8 cellular contexts compared by ENCODE assay signal in the genomic region with DNA sequence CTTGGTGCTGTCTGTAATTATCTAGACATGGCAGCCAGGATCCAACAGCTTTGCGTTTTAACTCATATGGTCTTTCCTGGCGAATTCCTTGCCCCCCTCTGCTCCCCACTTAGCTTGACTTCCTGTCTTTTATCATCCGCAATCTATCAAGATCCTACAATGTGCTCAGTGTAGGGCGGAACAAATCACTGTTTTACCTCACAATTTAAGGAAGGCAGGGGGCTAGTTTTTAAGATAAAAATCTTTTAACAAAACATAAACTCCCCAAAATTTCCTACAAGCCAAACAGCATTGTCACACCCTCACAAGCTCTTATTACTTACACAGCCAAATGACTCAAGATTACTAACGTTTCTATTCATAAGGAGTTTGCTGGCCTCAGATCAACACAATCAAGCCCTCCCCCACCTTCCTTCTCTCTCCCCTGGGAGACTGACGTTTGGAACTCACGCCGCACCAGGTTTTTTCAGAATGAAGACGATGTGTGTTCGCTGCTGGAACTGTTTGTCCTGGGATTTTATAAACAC. TPM values are rescaled to one million over a fixed set of nuclear protein-coding genes. Genes with fewer than 3 reads are reported as not detected.
DNase-seq lines count a peak whose midpoint lies in the region; ATAC-seq and TF ChIP-seq lines count a peak whose summit lies in the region.

No MANE protein-coding gene starts in this region.

- intact Hi-C loops in psoas muscle (cut with DNase I), result no loop called here

- H3K9me3 ChIP-seq in RWPE2 (ENCODE audit: severe bottlenecking) (no peaks in the 10 kb centered on the region), psoas muscle (no peaks in the 10 kb centered on the region)

- no peak for DNase-seq in T-helper 2 cell treated with Interferon-gamma antibody and Interleukin-4, amounts not matched to agents 5 μg/mL and 100 μg/mL, for 36 hours (ENCODE audit: low spot score)
- DNase-seq in T-helper 2 cell, result no peak
- peak; percentile 77 for DNase-seq in RWPE2 (ENCODE audit: low spot score)
- peak; percentile 25 for DNase-seq in germinal center (ENCODE audit: low spot score)
- DNase-seq in psoas muscle, result peak in 1 of 2 donors; percentile 13
- DNase-seq in activated CD4-positive, CD25-positive, alpha-beta regulatory T cell treated with anti-CD3 and anti-CD28 coated beads, Interleukin-2, amount 50 U/mL, for 72 hours, result no peak

- no peaks in the 10 kb centered on the region for H3K36me3 Mint-ChIP-seq in T-helper 2 cell treated with Interferon-gamma antibody and Interleukin-4, amounts not matched to agents 5 μg/mL and 100 μg/mL, for 36 hours (ENCODE audit: low read depth)

- no peaks in the 10 kb centered on the region for H3K27me3 ChIP-seq in RWPE2 (ENCODE audit: insufficient read depth, poor library complexity, severe bottlenecking)
- no peaks in the 10 kb centered on the region for H3K27me3 ChIP-seq in psoas muscle (ENCODE audit: insufficient read depth in 3 of 3, low read length in 2 of 3)

- H3K4me3 ChIP-seq in RWPE2 (ENCODE audit: severe bottlenecking) (peak overlapping the region; percentile 89), psoas muscle (peak overlapping the region; percentile 78)

- no peak overlapping the region for H3K27ac Mint-ChIP-seq in T-helper 2 cell treated with Interferon-gamma antibody and Interleukin-4, amounts not matched to agents 5 μg/mL and 100 μg/mL, for 36 hours

- H3K27ac ChIP-seq in RWPE2 (ENCODE audit: poor library complexity, severe bottlenecking) (peak overlapping the region; percentile 92), psoas muscle (peak overlapping the region; percentile 83)

- H3K9me3 Mint-ChIP-seq in T-helper 2 cell treated with Interferon-gamma antibody and Interleukin-4, amounts not matched to agents 5 μg/mL and 100 μg/mL, for 36 hours, result no peaks in the 10 kb centered on the region

- 51 to 56% (median 52%) methylated on average over 10 of the region's 10 CpGs for WGBS in psoas muscle, 3 donors

- ATAC-seq in RWPE2 (ENCODE audit: low read depth), result peak; percentile 72
- peak; percentile 39 to 66 (median 58) for ATAC-seq in psoas muscle
- ATAC-seq in GM21367 (IDR thresholded peaks at IDR 0.05; ENCODE audit: unreplicated experiment), result no peak
- ATAC-seq in HG02610 (IDR thresholded peaks at IDR 0.05; ENCODE audit: unreplicated experiment), result no peak

- peaks cover 30% of the 10 kb centered on the region for H3K4me1 ChIP-seq in RWPE2 (ENCODE audit: insufficient read depth, poor library complexity, severe bottlenecking)
- peaks cover 7% of the 10 kb centered on the region for H3K4me1 ChIP-seq in psoas muscle

- peaks cover 48% of the 10 kb centered on the region for H3K27me3 Mint-ChIP-seq in T-helper 2 cell treated with Interferon-gamma antibody and Interleukin-4, amounts not matched to agents 5 μg/mL and 100 μg/mL, for 36 hours (ENCODE audit: low read depth)

- H3K36me3 ChIP-seq in RWPE2 (ENCODE audit: low read depth), result no peaks in the 10 kb centered on the region
- H3K36me3 ChIP-seq in psoas muscle (ENCODE audit: insufficient read depth in 1 of 2, low read depth in 1 of 2), result no peaks in the 10 kb centered on the region

- no peak for TF ChIP-seq CTCF in RWPE2 (IDR thresholded peaks at IDR 0.05; ENCODE audit: poor library complexity, severe bottlenecking)
- no peak for TF ChIP-seq CTCF in psoas muscle (IDR thresholded peaks at IDR 0.05)

- H3K4me3 Mint-ChIP-seq in T-helper 2 cell treated with Interferon-gamma antibody and Interleukin-4, amounts not matched to agents 5 μg/mL and 100 μg/mL, for 36 hours, result peak overlapping the region; percentile 13

- peaks cover 11% of the 10 kb centered on the region for H3K4me1 Mint-ChIP-seq in T-helper 2 cell treated with Interferon-gamma antibody and Interleukin-4, amounts not matched to agents 5 μg/mL and 100 μg/mL, for 36 hours (ENCODE audit: low read depth)

RNA-seq across cellular contexts. Expression of gene CDK14, which starts 1.3 kb away (rescaled TPM):
- total RNA-seq in psoas muscle, result 10 to 100 TPM; 10.6 to 16.6 (median 13.0) TPM
- 1 to 10 TPM; 1.7 to 4.8 (median 1.8) TPM for polyA plus RNA-seq in psoas muscle

Comparison
In these comparisons a context has a peak if more than half of its experiments do, and no peak if none do; other contexts are left out.
1. DNase-seq: peak in RWPE2 (single experiment) and germinal center (single experiment); none in T-helper 2 cell treated with Interferon-gamma antibody and Interleukin-4, amounts not matched to agents 5 μg/mL and 100 μg/mL, for 36 hours (single experiment), T-helper 2 cell (0 of 5) and activated CD4-positive, CD25-positive, alpha-beta regulatory T cell treated with anti-CD3 and anti-CD28 coated beads, Interleukin-2, amount 50 U/mL, for 72 hours (single experiment).
2. ATAC-seq: peak in RWPE2 (single experiment) and psoas muscle (4 of 4); none in GM21367 (single experiment) and HG02610 (single experiment).